20 cellular contexts compared by ENCODE assay signal in genomic region chr3:17577795-17578520, GRCh38.
DNase-seq lines count a peak whose midpoint lies in the region; ATAC-seq and TF ChIP-seq lines count a peak whose summit lies in the region.
"Had no signal": no experiment of that assay in that cellular context is flagged by ENCODE, and none has a peak within 500 bp of the region (broad histone marks: within the 10 kb centered on the region; RNA-seq: fewer than 3 reads in every experiment).

No MANE protein-coding gene starts in this region.

- no peak for ATAC-seq in HG03439 (IDR thresholded peaks at IDR 0.05; ENCODE audit: unreplicated experiment)
- ATAC-seq: activated naive CD4-positive, alpha-beta T cell treated with anti-CD3 and anti-CD28 coated beads, Interleukin-2, amount 50 U/mL, for 72 hours; stimulated activated naive B cell treated with anti-CD40 and anti-IgM and Interleukin-4, amounts not matched to agents 10 μg/mL and 1 μg/mL and 100 μg/mL, for 72 hours had no signal

- H3K4me3 ChIP-seq in cardiac fibroblast (replicated peaks in 1 of 2; ENCODE audit: low read depth in 2 of 2, low read length in 2 of 2) (no peak overlapping the region), smooth muscle cell (no peak overlapping the region)
- H3K4me3 ChIP-seq: cardiac muscle cell, tibial nerve had no signal

- no peaks in the 10 kb centered on the region for H3F3A ChIP-seq in smooth muscle cell (ENCODE audit: low read depth)

- 91% methylated on average over 4 of the region's 4 CpGs for WGBS in smooth muscle cell (ENCODE audit: low lambda C conversion rate)

- no peaks in the 10 kb centered on the region for H3K79me2 ChIP-seq in smooth muscle cell (ENCODE audit: low read depth)
- H3K79me2 ChIP-seq: parathyroid adenoma had no signal

- H4K20me1 ChIP-seq in smooth muscle cell (ENCODE audit: low read depth): peaks cover 12% of the 10 kb centered on the region

- no peak overlapping the region for H3K27ac ChIP-seq in smooth muscle cell (ENCODE audit: low read depth)
- H3K27ac ChIP-seq: cardiac muscle cell, parathyroid adenoma, tibial nerve, VCaP had no signal

- no peaks in the 10 kb centered on the region for H3K9me3 ChIP-seq in smooth muscle cell (replicated peaks; ENCODE audit: low read depth)
- H3K9me3 ChIP-seq: tibial nerve had no signal

- no peak overlapping the region for H3K9ac ChIP-seq in smooth muscle cell (ENCODE audit: low read depth)
- H3K9ac ChIP-seq: parathyroid adenoma had no signal

- H3K27me3 ChIP-seq in smooth muscle cell (ENCODE audit: low read depth): no peaks in the 10 kb centered on the region
- H3K27me3 ChIP-seq: cardiac muscle cell, tibial nerve had no signal

- H2AFZ ChIP-seq in smooth muscle cell (ENCODE audit: low read depth): no peak overlapping the region
- H2AFZ ChIP-seq: parathyroid adenoma had no signal

- no peaks in the 10 kb centered on the region for H3K36me3 ChIP-seq in smooth muscle cell (ENCODE audit: low read depth)
- H3K36me3 ChIP-seq: cardiac muscle cell, tibial nerve had no signal

- TF ChIP-seq CTCF in cardiac fibroblast (IDR thresholded peaks at IDR 0.05; ENCODE audit: low read depth, low read length) (no peak), smooth muscle cell (IDR thresholded peaks at IDR 0.05; ENCODE audit: borderline replicate concordance, insufficient read depth, poor library complexity, severe bottlenecking) (no peak)

- H3K4me1 ChIP-seq in smooth muscle cell (ENCODE audit: low read depth): no peaks in the 10 kb centered on the region
- H3K4me1 ChIP-seq: parathyroid adenoma had no signal

- no peak overlapping the region for H3K4me2 ChIP-seq in smooth muscle cell

- peak; percentile 15 for DNase-seq in EL
- DNase-seq in LHCN-M2 (ENCODE audit: low read depth): peak; percentile 26
- DNase-seq in cardiac fibroblast (ENCODE audit: low read depth in 2 of 2): peak; percentile 42 to 53
- peak; percentile 13 for DNase-seq in kidney tubule cell (ENCODE audit: low spot score)
- no peak for DNase-seq in NCI-H2029 (lab: John Stamatoyannopoulos, UW)
- DNase-seq in smooth muscle cell (lab: John Stamatoyannopoulos, UW; ENCODE audit: unreplicated experiment): no peak
- no peak for DNase-seq in superior temporal gyrus (ENCODE audit: extremely low spot score)
- DNase-seq: activated CD4-positive, alpha-beta T cell treated with anti-CD3 and anti-CD28 coated beads, Interleukin-2, amount 50 U/mL, for 48 hours; activated T-cell treated with anti-CD3 and anti-CD28 coated beads, Interleukin-2, amount 50 U/mL, for 48 hours; foreskin melanocyte; MM.1S; naive B cell; NCI-H187 treated with DMSO at 0.1 percent for 48 hours; stimulated activated naive B cell treated with anti-CD40 and anti-IgM and Interleukin-4, amounts not matched to agents 10 μg/mL and 1 μg/mL and 100 μg/mL, for 72 hours had no signal

Comparison
In these comparisons a context has a peak if more than half of its experiments do, and no peak if none do; other contexts are left out.
1. DNase-seq: peak in EL (single experiment), LHCN-M2 (single experiment), cardiac fibroblast (2 of 2) and kidney tubule cell (single experiment); none in NCI-H2029 (single experiment), smooth muscle cell (single experiment) and superior temporal gyrus (single experiment).